In genomic region chr4:15234101-15234500, GRCh38 we compare ENCODE assay signal across 11 cellular contexts.
A peak's percentile ranks its signal among the peaks of the same experiment; 100 is the strongest.
DNase-seq lines count a peak whose midpoint lies in the region; ATAC-seq and TF ChIP-seq lines count a peak whose summit lies in the region.
"Had no signal": no experiment of that assay in that cellular context is flagged by ENCODE, and none has a peak within 500 bp of the region (broad histone marks: within the 10 kb centered on the region; RNA-seq: fewer than 3 reads in every experiment).

No MANE protein-coding gene starts in this region.

- TF ChIP-seq RAD21 in IMR-90 (IDR thresholded peaks at IDR 0.05; ENCODE audit: low read length) = no peak

- CTCF ChIA-PET in IMR-90 (lab: Yijun Ruan, JAX) = interaction anchor here (1.1 kb wide), 1 partner anchor 236 kb away, joined by 5 read pairs; the partner anchor contains the start of gene CC2D2A

- intact Hi-C loops in IMR-90 (cut with micrococcal nuclease) (loop anchor here (1.0 to 10.0 kb wide), 3 partner anchors 218 to 771 kb away; partner anchors contain the start of gene CPEB2), left colon (cut with DNase I, micrococcal nuclease) (loop anchor here (5.0 to 10.0 kb wide), 2 partner anchors 161 to 223 kb away; no protein-coding TSS in a partner anchor)

- no CpG with 5 or more reads among the region's 5 CpGs for WGBS in IMR-90 (ENCODE audit: extremely low coverage in 2 of 2, insufficient read length in 1 of 2), 2 experiments

- peak overlapping the region; percentile 6; the same call in 1 of the 2 replicates for H3K27ac ChIP-seq in IMR-90 (ENCODE audit: insufficient read depth, low read length)

- no peaks in the 10 kb centered on the region for H3K27me3 ChIP-seq in IMR-90 (ENCODE audit: control insufficient read depth, insufficient read depth, low read length)

- TF ChIP-seq POLR2A in IMR-90 (IDR thresholded peaks at IDR 0.05; ENCODE audit: low read depth, low read length) = no peak

- in situ Hi-C loops in IMR-90 (cut with MboI; ENCODE audit: low sequenced_read_pairs) = no loop called here

- peak overlapping the region; percentile 78 for H2BK20ac ChIP-seq in IMR-90 (ENCODE audit: low read depth, low read length)

- peak overlapping the region; percentile 90 for H2BK120ac ChIP-seq in IMR-90 (ENCODE audit: low read depth, low read length)

- peak overlapping the region; percentile 46; the same call in 1 of the 2 replicates for H3K23ac ChIP-seq in IMR-90 (ENCODE audit: low read depth, low read length)

- peaks cover 3% of the 10 kb centered on the region; the same call in 1 of the 2 replicates for H4K20me1 ChIP-seq in IMR-90 (ENCODE audit: insufficient read depth, low read length)

- peak overlapping the region; percentile 33; the same call in 1 of the 2 replicates for H3K56ac ChIP-seq in IMR-90 (ENCODE audit: extremely low read depth, insufficient read depth, low read length)

- H3K9ac ChIP-seq in IMR-90 (ENCODE audit: low read depth, low read length) = no peak overlapping the region

- H2AK5ac ChIP-seq in IMR-90 (ENCODE audit: low read depth, low read length) = peak overlapping the region; percentile 93; the same call in 1 of the 2 replicates

- no peaks in the 10 kb centered on the region for H3K9me3 ChIP-seq in IMR-90 (ENCODE audit: control insufficient read depth, insufficient read depth, low read length)

- peak overlapping the region; percentile 10 for H3K14ac ChIP-seq in IMR-90 (replicated peaks; ENCODE audit: low read depth, low read length)

- dilution Hi-C loops in IMR-90 (cut with HindIII; ENCODE audit: low sequenced_read_pairs, unreplicated experiment) = no loop called here

- no peak overlapping the region for H2AK9ac ChIP-seq in IMR-90 (replicated peaks; ENCODE audit: low read depth, low read length, poor library complexity)

- BruUV-seq in IMR-90 (replicated peaks; lab: Mats Ljungman, UMichigan) = no TSS peak

- no peak overlapping the region for H2AFZ ChIP-seq in IMR-90 (replicated peaks; ENCODE audit: low read length, poor library complexity)

- ATAC-seq in IMR-90 (ENCODE audit: low read depth) (peak; percentile 43), left colon (no peak)

- H2BK15ac ChIP-seq in IMR-90 (ENCODE audit: low read depth, low read length) = peak overlapping the region; percentile 77; the same call in 2 of the 3 replicates

- peak overlapping the region; percentile 30; the same call in 1 of the 2 replicates for H3K4me2 ChIP-seq in IMR-90 (ENCODE audit: low read depth, low read length)

- H3K18ac ChIP-seq in IMR-90 (ENCODE audit: low read depth, low read length) = peak overlapping the region; percentile 1

- peak overlapping the region; percentile 65; the same call in 1 of the 2 replicates for H4K91ac ChIP-seq in IMR-90 (ENCODE audit: insufficient read depth, low read depth, low read length)

- no peaks in the 10 kb centered on the region for H3K79me1 ChIP-seq in IMR-90 (ENCODE audit: low read depth in 1 of 2, low read length in 2 of 2)

- POLR2A ChIA-PET in IMR-90 (lab: Charles Lee; ENCODE audit: unreplicated experiment) = interaction anchor here (0.5 kb wide), 1 partner anchor 236 kb away, joined by 3 read pairs; the partner anchor contains the start of gene CC2D2A

- H4K5ac ChIP-seq in IMR-90 (ENCODE audit: low read depth, low read length) = peak overlapping the region; percentile 68; the same call in 1 of the 2 replicates

- TF ChIP-seq CTCF in IMR-90 (conservative IDR thresholded peaks at IDR 0.05; ENCODE audit: low read depth, low read length) = no peak

- peak overlapping the region; percentile 13 to 71; a peak in 2 of 4 replicates for H4K8ac ChIP-seq in IMR-90 (ENCODE audit: low read depth in 2 of 2, low read length in 2 of 2)

- H3K36me3 ChIP-seq in IMR-90 (ENCODE audit: control insufficient read depth, insufficient read depth, low read length) = no peaks in the 10 kb centered on the region

- peak overlapping the region; percentile 72 for H2BK5ac ChIP-seq in IMR-90 (ENCODE audit: low read depth, low read length, poor library complexity, severe bottlenecking)

- H3K4me3 ChIP-seq in IMR-90 (ENCODE audit: insufficient read depth, low read depth, low read length) = no peak overlapping the region

- H3K4ac ChIP-seq in IMR-90 (ENCODE audit: low read depth, low read length) = peak overlapping the region; percentile 84

- peaks cover 27% of the 10 kb centered on the region for H3K9me1 ChIP-seq in IMR-90 (ENCODE audit: insufficient read depth, low read length)

- H3K4me1 ChIP-seq in IMR-90 (ENCODE audit: control insufficient read depth, insufficient read depth, low read length) = peaks cover 27% of the 10 kb centered on the region

- DNase-seq in AG08395 (ENCODE audit: low spot score) (peak; percentile 71), IMR-90 (peak; percentile 93), astrocyte of the hippocampus (ENCODE audit: low read depth, low spot score) (peak; percentile 47), myocyte (ENCODE audit: low read depth) (peak; percentile 51), islet precursor cell (no peak), activated gamma-delta T cell (lab: John Stamatoyannopoulos, UW) (no peak), NCI-H2227 treated with DMSO at 0.1 percent for 48 hours (lab: John Stamatoyannopoulos, UW) (no peak), left colon (no peak)
- DNase-seq: activated CD4-positive, alpha-beta T cell treated with anti-CD3 and anti-CD28 coated beads, Interleukin-2, amount 50 U/mL, for 4 hours; H9; NCI-H2081 had no signal

TF ChIP-seq in IMR-90, 13 proteins besides CTCF, POLR2A, EP300 and RAD21:
- no peak for TF ChIP-seq MAFK (IDR thresholded peaks at IDR 0.05; ENCODE audit: low read depth, low read length)
- TF ChIP-seq FOS (IDR thresholded peaks at IDR 0.05; ENCODE audit: low read depth, low read length) = peak; percentile 60
- no peak for TF ChIP-seq RFX5 (IDR thresholded peaks at IDR 0.05; ENCODE audit: low read depth, low read length)
- 0 out of 2 replicates have a peak, but pooled peaks have one; percentile 21 for TF ChIP-seq MAZ (IDR thresholded peaks at IDR 0.05; ENCODE audit: borderline replicate concordance, low read depth, low read length)
- TF ChIP-seq CHD1 (IDR thresholded peaks at IDR 0.05; ENCODE audit: low read depth, low read length) = no peak
- no peak for TF ChIP-seq RCOR1 (IDR thresholded peaks at IDR 0.05; ENCODE audit: insufficient replicate concordance, low read length)
- TF ChIP-seq USF2 (IDR thresholded peaks at IDR 0.05; ENCODE audit: low read depth, low read length) = no peak
- TF ChIP-seq CEBPB (IDR thresholded peaks at IDR 0.05; ENCODE audit: low read depth, low read length) = no peak
- peak; percentile 33; the same call in 1 of the 2 replicates for TF ChIP-seq BHLHE40 (IDR thresholded peaks at IDR 0.05; ENCODE audit: low read depth, low read length)
- no peak for TF ChIP-seq ELK1 (IDR thresholded peaks at IDR 0.05; ENCODE audit: borderline replicate concordance, low read depth, low read length)
- TF ChIP-seq SMC3 (IDR thresholded peaks at IDR 0.05; ENCODE audit: low read depth, low read length) = no peak
- no peak for TF ChIP-seq NFE2L2 (IDR thresholded peaks at IDR 0.05; ENCODE audit: low read depth, low read length)
- TF ChIP-seq MXI1 (IDR thresholded peaks at IDR 0.05; ENCODE audit: borderline replicate concordance, low read depth, low read length) = no peak

Comparison
In these comparisons a context has a peak if more than half of its experiments do, and no peak if none do; other contexts are left out.
1. DNase-seq: peak in AG08395 (single experiment), IMR-90 (single experiment), astrocyte of the hippocampus (single experiment) and myocyte (single experiment); none in islet precursor cell (single experiment), activated gamma-delta T cell (single experiment), NCI-H2227 treated with DMSO at 0.1 percent for 48 hours (single experiment) and left colon (0 of 2).